ENCODE assay signal across 1 cellular context in genomic region chr16:78130950-78131349, GRCh38.
TF ChIP-seq lines count a peak whose summit lies in the region.

No MANE protein-coding gene starts in this region.

TF ChIP-seq in HepG2, 621 proteins besides CTCF, POLR2A, EP300 and RAD21 (continued from another document and continues in another):
- TF ChIP-seq ZNF407 (CRISPR knock-in tag; IDR thresholded peaks at IDR 0.05; ENCODE audit: not compliant biosample characterization) (no peak), TMF1 (CRISPR knock-in tag; IDR thresholded peaks at IDR 0.05; ENCODE audit: low read depth) (no peak), ZNF34 (CRISPR knock-in tag; IDR thresholded peaks at IDR 0.05; ENCODE audit: borderline replicate concordance) (no peak), CBX2 (IDR thresholded peaks at IDR 0.05; ENCODE audit: low read depth, low read length) (no peak), CBX2 (CRISPR knock-in tag; IDR thresholded peaks at IDR 0.05; ENCODE audit: low read depth) (no peak), CBX1 (IDR thresholded peaks at IDR 0.05; ENCODE audit: low read depth) (no peak), ZNF33A (CRISPR knock-in tag; IDR thresholded peaks at IDR 0.05; ENCODE audit: borderline replicate concordance) (no peak), CEBPB (IDR thresholded peaks at IDR 0.05; ENCODE audit: borderline replicate concordance, low read depth, low read length) (no peak), ZNF615 (CRISPR knock-in tag; IDR thresholded peaks at IDR 0.05; ENCODE audit: borderline replicate concordance) (no peak), PTBP1 (IDR thresholded peaks at IDR 0.05; ENCODE audit: low read depth, low read length, poor library complexity, severe bottlenecking) (no peak), TP53 (CRISPR knock-in tag; conservative IDR thresholded peaks at IDR 0.05) (no peak), SIX1 (CRISPR knock-in tag; IDR thresholded peaks at IDR 0.05; ENCODE audit: borderline replicate concordance) (no peak), SYNCRIP (IDR thresholded peaks at IDR 0.05; ENCODE audit: insufficient read depth, low read depth, low read length) (no peak), FOSL2 (CRISPR knock-in tag; IDR thresholded peaks at IDR 0.05) (0 out of 2 replicates have a peak, but pooled peaks have one; percentile 18), SRSF1 (optimal IDR thresholded peaks at IDR 0.05; ENCODE audit: low read depth, low read length) (no peak), ZNF770 (CRISPR knock-in tag; IDR thresholded peaks at IDR 0.05) (peak; percentile 71), ZNF879 (CRISPR knock-in tag; IDR thresholded peaks at IDR 0.05) (no peak), ZNF468 (CRISPR knock-in tag; IDR thresholded peaks at IDR 0.05) (0 out of 2 replicates have a peak, but pooled peaks have one; percentile 20), POGZ (CRISPR knock-in tag; IDR thresholded peaks at IDR 0.05) (0 out of 2 replicates have a peak, but pooled peaks have one; percentile 43), ZNF441 (CRISPR knock-in tag; IDR thresholded peaks at IDR 0.05; ENCODE audit: borderline replicate concordance) (0 out of 2 replicates have a peak, but pooled peaks have one; percentile 31), SETDB1 (CRISPR knock-in tag; IDR thresholded peaks at IDR 0.05; ENCODE audit: borderline replicate concordance) (no peak), MED1 (CRISPR knock-in tag; IDR thresholded peaks at IDR 0.05) (0 out of 2 replicates have a peak, but pooled peaks have one; percentile 17)
- TF ChIP-seq, protein P1, sequence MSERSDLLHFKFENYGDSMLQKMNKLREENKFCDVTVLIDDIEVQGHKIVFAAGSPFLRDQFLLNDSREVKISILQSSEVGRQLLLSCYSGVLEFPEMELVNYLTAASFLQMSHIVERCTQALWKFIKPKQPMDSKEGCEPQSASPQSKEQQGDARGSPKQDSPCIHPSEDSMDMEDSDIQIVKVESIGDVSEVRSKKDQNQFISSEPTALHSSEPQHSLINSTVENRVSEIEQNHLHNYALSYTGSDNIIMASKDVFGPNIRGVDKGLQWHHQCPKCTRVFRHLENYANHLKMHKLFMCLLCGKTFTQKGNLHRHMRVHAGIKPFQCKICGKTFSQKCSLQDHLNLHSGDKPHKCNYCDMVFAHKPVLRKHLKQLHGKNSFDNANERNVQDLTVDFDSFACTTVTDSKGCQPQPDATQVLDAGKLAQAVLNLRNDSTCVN (CRISPR knock-in tag; IDR thresholded peaks at IDR 0.05; ENCODE audit: borderline replicate concordance): no peak
- TF ChIP-seq, protein P2, sequence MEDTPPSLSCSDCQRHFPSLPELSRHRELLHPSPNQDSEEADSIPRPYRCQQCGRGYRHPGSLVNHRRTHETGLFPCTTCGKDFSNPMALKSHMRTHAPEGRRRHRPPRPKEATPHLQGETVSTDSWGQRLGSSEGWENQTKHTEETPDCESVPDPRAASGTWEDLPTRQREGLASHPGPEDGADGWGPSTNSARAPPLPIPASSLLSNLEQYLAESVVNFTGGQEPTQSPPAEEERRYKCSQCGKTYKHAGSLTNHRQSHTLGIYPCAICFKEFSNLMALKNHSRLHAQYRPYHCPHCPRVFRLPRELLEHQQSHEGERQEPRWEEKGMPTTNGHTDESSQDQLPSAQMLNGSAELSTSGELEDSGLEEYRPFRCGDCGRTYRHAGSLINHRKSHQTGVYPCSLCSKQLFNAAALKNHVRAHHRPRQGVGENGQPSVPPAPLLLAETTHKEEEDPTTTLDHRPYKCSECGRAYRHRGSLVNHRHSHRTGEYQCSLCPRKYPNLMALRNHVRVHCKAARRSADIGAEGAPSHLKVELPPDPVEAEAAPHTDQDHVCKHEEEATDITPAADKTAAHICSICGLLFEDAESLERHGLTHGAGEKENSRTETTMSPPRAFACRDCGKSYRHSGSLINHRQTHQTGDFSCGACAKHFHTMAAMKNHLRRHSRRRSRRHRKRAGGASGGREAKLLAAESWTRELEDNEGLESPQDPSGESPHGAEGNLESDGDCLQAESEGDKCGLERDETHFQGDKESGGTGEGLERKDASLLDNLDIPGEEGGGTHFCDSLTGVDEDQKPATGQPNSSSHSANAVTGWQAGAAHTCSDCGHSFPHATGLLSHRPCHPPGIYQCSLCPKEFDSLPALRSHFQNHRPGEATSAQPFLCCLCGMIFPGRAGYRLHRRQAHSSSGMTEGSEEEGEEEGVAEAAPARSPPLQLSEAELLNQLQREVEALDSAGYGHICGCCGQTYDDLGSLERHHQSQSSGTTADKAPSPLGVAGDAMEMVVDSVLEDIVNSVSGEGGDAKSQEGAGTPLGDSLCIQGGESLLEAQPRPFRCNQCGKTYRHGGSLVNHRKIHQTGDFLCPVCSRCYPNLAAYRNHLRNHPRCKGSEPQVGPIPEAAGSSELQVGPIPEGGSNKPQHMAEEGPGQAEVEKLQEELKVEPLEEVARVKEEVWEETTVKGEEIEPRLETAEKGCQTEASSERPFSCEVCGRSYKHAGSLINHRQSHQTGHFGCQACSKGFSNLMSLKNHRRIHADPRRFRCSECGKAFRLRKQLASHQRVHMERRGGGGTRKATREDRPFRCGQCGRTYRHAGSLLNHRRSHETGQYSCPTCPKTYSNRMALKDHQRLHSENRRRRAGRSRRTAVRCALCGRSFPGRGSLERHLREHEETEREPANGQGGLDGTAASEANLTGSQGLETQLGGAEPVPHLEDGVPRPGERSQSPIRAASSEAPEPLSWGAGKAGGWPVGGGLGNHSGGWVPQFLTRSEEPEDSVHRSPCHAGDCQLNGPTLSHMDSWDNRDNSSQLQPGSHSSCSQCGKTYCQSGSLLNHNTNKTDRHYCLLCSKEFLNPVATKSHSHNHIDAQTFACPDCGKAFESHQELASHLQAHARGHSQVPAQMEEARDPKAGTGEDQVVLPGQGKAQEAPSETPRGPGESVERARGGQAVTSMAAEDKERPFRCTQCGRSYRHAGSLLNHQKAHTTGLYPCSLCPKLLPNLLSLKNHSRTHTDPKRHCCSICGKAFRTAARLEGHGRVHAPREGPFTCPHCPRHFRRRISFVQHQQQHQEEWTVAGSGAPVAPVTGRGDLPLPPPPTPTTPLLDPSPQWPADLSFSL (CRISPR knock-in tag; IDR thresholded peaks at IDR 0.05): peak; percentile 79; the same call in 1 of the 2 replicates
- TF ChIP-seq, protein P3, sequence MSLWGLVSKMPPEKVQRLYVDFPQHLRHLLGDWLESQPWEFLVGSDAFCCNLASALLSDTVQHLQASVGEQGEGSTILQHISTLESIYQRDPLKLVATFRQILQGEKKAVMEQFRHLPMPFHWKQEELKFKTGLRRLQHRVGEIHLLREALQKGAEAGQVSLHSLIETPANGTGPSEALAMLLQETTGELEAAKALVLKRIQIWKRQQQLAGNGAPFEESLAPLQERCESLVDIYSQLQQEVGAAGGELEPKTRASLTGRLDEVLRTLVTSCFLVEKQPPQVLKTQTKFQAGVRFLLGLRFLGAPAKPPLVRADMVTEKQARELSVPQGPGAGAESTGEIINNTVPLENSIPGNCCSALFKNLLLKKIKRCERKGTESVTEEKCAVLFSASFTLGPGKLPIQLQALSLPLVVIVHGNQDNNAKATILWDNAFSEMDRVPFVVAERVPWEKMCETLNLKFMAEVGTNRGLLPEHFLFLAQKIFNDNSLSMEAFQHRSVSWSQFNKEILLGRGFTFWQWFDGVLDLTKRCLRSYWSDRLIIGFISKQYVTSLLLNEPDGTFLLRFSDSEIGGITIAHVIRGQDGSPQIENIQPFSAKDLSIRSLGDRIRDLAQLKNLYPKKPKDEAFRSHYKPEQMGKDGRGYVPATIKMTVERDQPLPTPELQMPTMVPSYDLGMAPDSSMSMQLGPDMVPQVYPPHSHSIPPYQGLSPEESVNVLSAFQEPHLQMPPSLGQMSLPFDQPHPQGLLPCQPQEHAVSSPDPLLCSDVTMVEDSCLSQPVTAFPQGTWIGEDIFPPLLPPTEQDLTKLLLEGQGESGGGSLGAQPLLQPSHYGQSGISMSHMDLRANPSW (CRISPR knock-in tag; IDR thresholded peaks at IDR 0.05; ENCODE audit: borderline replicate concordance): no peak
- TF ChIP-seq, protein P4, sequence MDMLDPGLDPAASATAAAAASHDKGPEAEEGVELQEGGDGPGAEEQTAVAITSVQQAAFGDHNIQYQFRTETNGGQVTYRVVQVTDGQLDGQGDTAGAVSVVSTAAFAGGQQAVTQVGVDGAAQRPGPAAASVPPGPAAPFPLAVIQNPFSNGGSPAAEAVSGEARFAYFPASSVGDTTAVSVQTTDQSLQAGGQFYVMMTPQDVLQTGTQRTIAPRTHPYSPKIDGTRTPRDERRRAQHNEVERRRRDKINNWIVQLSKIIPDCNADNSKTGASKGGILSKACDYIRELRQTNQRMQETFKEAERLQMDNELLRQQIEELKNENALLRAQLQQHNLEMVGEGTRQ (IDR thresholded peaks at IDR 0.05; ENCODE audit: low read depth, low read length): no peak
- TF ChIP-seq, protein P4 (CRISPR knock-in tag; IDR thresholded peaks at IDR 0.05; ENCODE audit: borderline replicate concordance): no peak
- TF ChIP-seq, protein P5, sequence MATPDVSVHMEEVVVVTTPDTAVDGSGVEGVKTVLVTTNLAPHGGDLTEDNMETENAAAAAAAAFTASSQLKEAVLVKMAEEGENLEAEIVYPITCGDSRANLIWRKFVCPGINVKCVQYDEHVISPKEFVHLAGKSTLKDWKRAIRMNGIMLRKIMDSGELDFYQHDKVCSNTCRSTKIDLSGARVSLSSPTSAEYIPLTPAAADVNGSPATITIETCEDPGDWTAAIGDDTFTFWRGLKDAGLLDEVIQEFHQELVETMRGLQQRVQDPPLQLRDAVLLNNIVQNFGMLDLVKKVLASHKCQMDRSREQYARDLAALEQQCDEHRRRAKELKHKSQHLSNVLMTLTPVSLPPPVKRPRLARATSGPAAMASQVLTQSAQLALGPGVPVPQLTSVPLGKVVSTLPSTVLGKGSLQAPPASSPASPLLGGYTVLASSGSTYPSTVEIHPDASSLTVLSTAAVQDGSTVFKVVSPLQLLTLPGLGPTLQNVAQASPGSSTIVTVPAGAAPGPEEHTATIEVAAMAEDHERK (CRISPR knock-in tag; IDR thresholded peaks at IDR 0.05; ENCODE audit: low read depth): no peak
